In genomic region chr3:61565569-61565968, GRCh38 we compare ENCODE assay signal across 26 cellular contexts. TPM values are rescaled to one million over a fixed set of nuclear protein-coding genes. Genes with fewer than 3 reads are reported as not detected.
DNase-seq lines count a peak whose midpoint lies in the region; ATAC-seq, FAIRE-seq and TF ChIP-seq lines count a peak whose summit lies in the region.
"Had no signal": no experiment of that assay in that cellular context is flagged by ENCODE, and none has a peak within 500 bp of the region (broad histone marks: within the 10 kb centered on the region; RNA-seq: fewer than 3 reads in every experiment).

No MANE protein-coding gene starts in this region.

- TF ChIP-seq EP300 in HepG2 (IDR thresholded peaks at IDR 0.05; ENCODE audit: low read depth in 2 of 2, low read length in 2 of 2) = no peak
- TF ChIP-seq EP300 in HepG2 (CRISPR knock-in tag; IDR thresholded peaks at IDR 0.05; ENCODE audit: borderline replicate concordance) = no peak

- H3K79me1 ChIP-seq in mesenchymal stem cell (replicated peaks; ENCODE audit: low read length, poor library complexity, severe bottlenecking) = peaks cover 31% of the 10 kb centered on the region

- TF ChIP-seq CTCF in HepG2 (CRISPR knock-in tag; IDR thresholded peaks at IDR 0.05) (no peak), right lobe of liver (IDR thresholded peaks at IDR 0.05) (no peak), bronchial epithelial cell (IDR thresholded peaks at IDR 0.05; ENCODE audit: insufficient read depth, low read length, severe bottlenecking) (no peak)

- no peak overlapping the region for H3K23ac ChIP-seq in mesenchymal stem cell (ENCODE audit: low read length in 2 of 2)

- H3K4me3 ChIP-seq in HepG2 (replicated peaks in 1 of 3; ENCODE audit: insufficient read depth in 1 of 3, low read depth in 2 of 3, low read length in 3 of 3) (no peak overlapping the region), right lobe of liver (no peak overlapping the region), bronchial epithelial cell (ENCODE audit: low read depth, low read length) (no peak overlapping the region), mesenchymal stem cell (ENCODE audit: insufficient read depth in 1 of 2, low read depth in 1 of 2, low read length in 2 of 2) (no peak overlapping the region)
- H3K4me3 ChIP-seq: BLaER1 had no signal

- no peaks in the 10 kb centered on the region for H3K9me3 ChIP-seq in HepG2 (ENCODE audit: low read length)
- H3K9me3 ChIP-seq in right lobe of liver = no peaks in the 10 kb centered on the region
- H3K9me3 ChIP-seq in mesenchymal stem cell (ENCODE audit: control insufficient read depth, low read length) = no peaks in the 10 kb centered on the region
- H3K9me3 ChIP-seq: BLaER1, heart left ventricle, Peyer's patch, upper lobe of left lung had no signal

- POLR2A ChIA-PET in HepG2 (lab: Yijun Ruan, JAX) = no interaction called here

- no peak for ATAC-seq in HepG2
- no peak for ATAC-seq in right lobe of liver
- ATAC-seq in HG02981 (IDR thresholded peaks at IDR 0.05; ENCODE audit: unreplicated experiment) = no peak
- ATAC-seq: activated CD8-positive, alpha-beta memory T cell treated with anti-CD3 and anti-CD28 coated beads, Interleukin-2, amount 10 ng/mL, durations not matched to agents 7 days and 5 days; activated naive CD8-positive, alpha-beta T cell treated with anti-CD3 and anti-CD28 coated beads, Interleukin-2, amount 50 U/mL, for 24 hours; heart left ventricle; naive thymus-derived CD8-positive, alpha-beta T cell; stimulated activated naive CD8-positive, alpha-beta T cell treated with anti-CD3 and anti-CD28 coated beads, Interleukin-15, amount 100 ng/mL, for 72 hours had no signal

- no peak overlapping the region for H2BK5ac ChIP-seq in mesenchymal stem cell (ENCODE audit: low read depth, low read length, poor library complexity, severe bottlenecking)

- TF ChIP-seq POLR2A in HepG2 (IDR thresholded peaks at IDR 0.05; ENCODE audit: insufficient read depth in 1 of 2, low read depth in 2 of 2, low read length in 2 of 2) (no peak), right lobe of liver (IDR thresholded peaks at IDR 0.05) (no peak)

- H3K4ac ChIP-seq in mesenchymal stem cell (ENCODE audit: low read depth in 1 of 2, low read length in 2 of 2) = no peak overlapping the region

- H2AK5ac ChIP-seq in mesenchymal stem cell (ENCODE audit: low read length, severe bottlenecking) = no peak overlapping the region

- peaks cover 75% of the 10 kb centered on the region for H3K79me2 ChIP-seq in HepG2 (ENCODE audit: insufficient read depth, low read length)

- H3K27ac ChIP-seq in HepG2 (ENCODE audit: extremely low read length, insufficient read depth, low read length) (no peak overlapping the region), right lobe of liver (no peak overlapping the region), mesenchymal stem cell (ENCODE audit: low read length, poor library complexity, severe bottlenecking) (no peak overlapping the region)
- H3K27ac ChIP-seq: BLaER1, HL-60 had no signal

- H3K36me3 ChIP-seq in HepG2 (replicated peaks in 1 of 2; ENCODE audit: control insufficient read depth in 1 of 2, insufficient read depth in 2 of 2, low read length in 2 of 2) = no peaks in the 10 kb centered on the region
- H3K36me3 ChIP-seq in right lobe of liver = no peaks in the 10 kb centered on the region
- no peaks in the 10 kb centered on the region for H3K36me3 ChIP-seq in bronchial epithelial cell (ENCODE audit: control insufficient read depth, insufficient read depth, low read length)
- no peaks in the 10 kb centered on the region for H3K36me3 ChIP-seq in mesenchymal stem cell (ENCODE audit: control insufficient read depth in 1 of 2, insufficient read depth in 2 of 2, low read depth in 1 of 2, low read length in 2 of 2)
- H3K36me3 ChIP-seq: BLaER1, heart left ventricle, Peyer's patch, upper lobe of left lung had no signal

- FAIRE-seq in HepG2 (lab: Jason Lieb, UNC) = no peak
- FAIRE-seq in bronchial epithelial cell (lab: Jason Lieb, UNC) = no peak
- FAIRE-seq: A204.1, kidney had no signal

- no peak overlapping the region for H2BK12ac ChIP-seq in mesenchymal stem cell (ENCODE audit: low read length in 2 of 2)

- H3K9ac ChIP-seq in HepG2 (ENCODE audit: insufficient read depth, low read depth, low read length) (no peak overlapping the region), mesenchymal stem cell (ENCODE audit: low read length) (peak overlapping the region; percentile 99)
- H3K9ac ChIP-seq: BLaER1 had no signal

- in situ Hi-C loops in HepG2 (cut with HindIII; ENCODE audit: extremely low pct_ligation_motif_present, low pct_unique_long_range_greater_than_20kb) = loop anchor here (25.0 kb wide), 1 partner anchor 622 kb away; no protein-coding TSS in a partner anchor

- no peaks in the 10 kb centered on the region for H3K27me3 ChIP-seq in HepG2 (ENCODE audit: control insufficient read depth in 1 of 2, insufficient read depth in 2 of 2, low read length in 2 of 2)
- no peaks in the 10 kb centered on the region for H3K27me3 ChIP-seq in right lobe of liver
- H3K27me3 ChIP-seq in bronchial epithelial cell (ENCODE audit: control insufficient read depth, insufficient read depth, low read length) = no peaks in the 10 kb centered on the region
- no peaks in the 10 kb centered on the region for H3K27me3 ChIP-seq in mesenchymal stem cell (ENCODE audit: control insufficient read depth in 1 of 2, insufficient read depth in 1 of 2, low read length in 2 of 2)
- H3K27me3 ChIP-seq: Peyer's patch had no signal

- no peak overlapping the region for H3K14ac ChIP-seq in mesenchymal stem cell (ENCODE audit: low read length in 2 of 2)

- no peak for TF ChIP-seq RAD21 in HepG2 (CRISPR knock-in tag; IDR thresholded peaks at IDR 0.05)

- intact Hi-C loops in HepG2 (cut with micrococcal nuclease; ENCODE audit: unreplicated experiment) (loop anchor here (10.0 kb wide), 1 partner anchor 619 kb away; no protein-coding TSS in a partner anchor), right lobe of liver (cut with DNase I) (no loop called here)

- BruUV-seq in HepG2 (replicated peaks; lab: Mats Ljungman, UMichigan) = TSS peak; percentile 5

- no peak overlapping the region for H4K91ac ChIP-seq in mesenchymal stem cell (ENCODE audit: low read length)

- H4K8ac ChIP-seq in mesenchymal stem cell (ENCODE audit: low read length) = no peak overlapping the region

- 93% methylated on average over 4 of the region's 4 CpGs for WGBS in HepG2 (ENCODE audit: low lambda C conversion rate)
- 68% methylated on average over 4 of the region's 4 CpGs for WGBS in right lobe of liver (ENCODE audit: insufficient coverage, low coverage, low lambda C conversion rate, missing lambda C conversion rate)
- WGBS in mesenchymal stem cell = 100% methylated on average over 2 of the region's 4 CpGs

- peaks cover 4% of the 10 kb centered on the region for H4K20me1 ChIP-seq in HepG2 (ENCODE audit: insufficient read depth, low read length)

- no peak overlapping the region for H2BK120ac ChIP-seq in mesenchymal stem cell (ENCODE audit: low read depth, low read length)

- H3K4me2 ChIP-seq in HepG2 (ENCODE audit: low read depth, low read length) (no peak overlapping the region), mesenchymal stem cell (ENCODE audit: low read length, poor library complexity, severe bottlenecking) (no peak overlapping the region)
- H3K4me2 ChIP-seq: BLaER1 had no signal

- H2BK15ac ChIP-seq in mesenchymal stem cell (ENCODE audit: low read depth, poor library complexity, severe bottlenecking) = no peak overlapping the region

- CTCF ChIA-PET in HepG2 (lab: Yijun Ruan, JAX; ENCODE audit: low intra/inter-chr PET ratio, low total read pairs) = no interaction called here

- DNase-seq in HepG2 (ENCODE audit: low spot score) (no peak), right lobe of liver (no peak), bronchial epithelial cell (ENCODE audit: low read depth) (peak; percentile 56), mesenchymal stem cell (no peak), DMS79 treated with DMSO at 0.1 percent for 48 hours (lab: John Stamatoyannopoulos, UW) (no peak), hepatic stellate cell (ENCODE audit: low spot score) (no peak), NCI-H2029 treated with DMSO at 0.1 percent for 48 hours (lab: John Stamatoyannopoulos, UW) (no peak)
- DNase-seq: activated CD4-positive, alpha-beta T cell treated with anti-CD3 and anti-CD28 coated beads for 1 hour; activated CD8-positive, alpha-beta memory T cell treated with anti-CD3 and anti-CD28 coated beads, Interleukin-2, amount 10 ng/mL, durations not matched to agents 7 days and 5 days; activated naive CD8-positive, alpha-beta T cell treated with anti-CD3 and anti-CD28 coated beads, Interleukin-2, amount 50 U/mL, for 24 hours; Calu3; HCEC 1CT; heart left ventricle; kidney; MV-4-11; naive thymus-derived CD8-positive, alpha-beta T cell; NCI-H187 treated with DMSO at 0.1 percent for 48 hours; NCI-H345; Peyer's patch; stimulated activated CD4-positive, alpha-beta T cell treated with anti-CD3 and anti-CD28 coated beads, Interleukin-2, amount 100 ng/mL, for 48 hours; stimulated activated naive CD8-positive, alpha-beta T cell treated with anti-CD3 and anti-CD28 coated beads, Interleukin-15, amount 100 ng/mL, for 72 hours; upper lobe of left lung had no signal

- H2AFZ ChIP-seq in HepG2 (ENCODE audit: low read length) (no peak overlapping the region), mesenchymal stem cell (ENCODE audit: low read depth, low read length) (no peak overlapping the region)

- H3K18ac ChIP-seq in mesenchymal stem cell (ENCODE audit: low read depth in 1 of 2, low read length in 2 of 2) = no peak overlapping the region

- H3K4me1 ChIP-seq in HepG2 (ENCODE audit: insufficient read depth, low read length) (peaks cover 54% of the 10 kb centered on the region), right lobe of liver (peaks cover 0 to 27% (median 8%) of the 10 kb centered on the region in 4 donors), mesenchymal stem cell (ENCODE audit: control insufficient read depth, insufficient read depth, low read depth, low read length) (peaks cover 12% of the 10 kb centered on the region)

RNA-seq across cellular contexts. Expression of gene PTPRG, which starts 4.2 kb away (rescaled TPM):
- 17.8 and 25.3 TPM in 2 replicates for total RNA-seq in HepG2 (2016; rRNA removed; fragmentation: Illumina TruSeq; extraction: Trizol)
- 1.5 and 3.0 TPM in 2 replicates for total RNA-seq in HepG2 (2016; cell fraction: cytosol; rRNA removed; fragmentation: Illumina TruSeq; extraction: Trizol; ENCODE audit: low read depth)
- 17.7 and 23.8 TPM in 2 replicates for total RNA-seq in HepG2 (2016; cell fraction: insoluble cytoplasmic fraction; rRNA removed; fragmentation: Illumina TruSeq; extraction: Trizol)
- 6.6 and 7.5 TPM in 2 replicates for total RNA-seq in HepG2 (2016; cell fraction: membrane; rRNA removed; fragmentation: Illumina TruSeq; extraction: Trizol)
- 54.4 and 62.0 TPM in 2 replicates for total RNA-seq in HepG2 (2016; cell fraction: nucleus; rRNA removed; fragmentation: Illumina TruSeq; extraction: Trizol)
- polyA plus RNA-seq in HepG2 (2011; rRNA removed) = 6.9 and 8.0 TPM in 2 replicates
- polyA plus RNA-seq in HepG2 (2011; cell fraction: cytosol; rRNA removed) = 5.1 and 6.3 TPM in 2 replicates
- polyA plus RNA-seq in HepG2 (2011; cell fraction: nucleus; rRNA removed) = 11.3 and 14.5 TPM in 2 replicates
- 10.7 and 11.8 TPM in 2 replicates for polyA plus RNA-seq in HepG2 (2012)
- 0.58 and 0.68 TPM in 2 replicates for polyA plus RNA-seq in HepG2 (2016; cell fraction: cytosol; fragmentation: Illumina TruSeq; extraction: Trizol; ENCODE audit: low read depth)
- 9.2 and 9.6 TPM in 2 replicates for polyA plus RNA-seq in HepG2 (2016; cell fraction: insoluble cytoplasmic fraction; fragmentation: Illumina TruSeq; extraction: Trizol; ENCODE audit: low read depth)
- 1.3 and 1.5 TPM in 2 replicates for polyA plus RNA-seq in HepG2 (2016; cell fraction: membrane; fragmentation: Illumina TruSeq; extraction: Trizol; ENCODE audit: low read depth)
- 23.3 and 24.1 TPM in 2 replicates for polyA plus RNA-seq in HepG2 (2016; cell fraction: nucleus; fragmentation: Illumina TruSeq; extraction: Trizol; ENCODE audit: insufficient read depth, low read depth)
- polyA minus RNA-seq in HepG2 (2011; rRNA and poly(A)+ RNA removed; ENCODE audit: low replicate concordance) = 0.05 and 44.0 TPM in 2 replicates
- polyA minus RNA-seq in HepG2 (2011; cell fraction: cytosol; rRNA and poly(A)+ RNA removed) = 24.8 and 27.2 TPM in 2 replicates
- polyA minus RNA-seq in HepG2 (2011; cell fraction: nucleus; rRNA and poly(A)+ RNA removed) = 79.6 and 89.1 TPM in 2 replicates
- total RNA-seq in right lobe of liver = 10 to 100 TPM; 11.7 to 27.8 (median 14.7) TPM
- total RNA-seq in bronchial epithelial cell = 9.6 and 11.1 TPM in 2 replicates
- 9.0 TPM for polyA plus RNA-seq in mesenchymal stem cell (2013, experiment 1 of 2)
- 8.5 TPM for polyA plus RNA-seq in mesenchymal stem cell (2013, experiment 2 of 2)
- total RNA-seq: naive thymus-derived CD8-positive, alpha-beta T cell had no signal
- polyA plus RNA-seq: naive thymus-derived CD8-positive, alpha-beta T cell had no signal
